In the genomic region with DNA sequence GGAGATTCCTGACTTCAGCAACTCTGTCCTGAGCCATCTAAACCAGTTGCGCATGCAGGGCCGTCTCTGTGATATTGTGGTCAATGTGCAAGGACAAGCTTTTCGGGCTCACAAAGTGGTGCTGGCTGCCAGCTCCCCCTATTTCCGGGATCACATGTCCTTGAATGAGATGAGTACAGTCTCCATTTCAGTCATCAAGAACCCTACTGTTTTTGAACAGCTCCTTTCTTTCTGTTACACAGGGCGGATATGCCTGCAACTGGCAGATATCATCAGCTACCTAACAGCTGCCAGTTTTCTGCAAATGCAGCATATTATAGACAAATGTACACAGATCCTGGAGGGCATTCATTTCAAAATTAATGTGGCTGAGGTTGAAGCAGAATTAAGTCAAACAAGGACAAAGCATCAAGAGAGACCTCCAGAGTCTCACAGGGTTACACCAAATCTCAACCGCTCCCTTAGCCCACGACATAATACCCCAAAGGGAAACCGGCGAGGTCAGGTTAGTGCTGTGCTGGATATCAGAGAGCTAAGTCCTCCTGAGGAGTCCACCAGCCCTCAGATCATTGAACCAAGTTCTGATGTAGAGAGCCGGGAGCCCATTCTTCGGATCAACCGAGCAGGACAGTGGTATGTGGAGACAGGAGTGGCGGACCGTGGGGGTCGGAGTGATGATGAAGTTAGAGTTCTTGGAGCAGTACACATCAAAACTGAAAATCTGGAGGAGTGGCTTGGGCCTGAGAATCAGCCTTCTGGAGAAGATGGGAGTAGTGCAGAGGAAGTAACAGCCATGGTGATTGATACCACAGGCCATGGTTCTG, we compare ENCODE assay signal across 1 cellular context.
A peak's percentile ranks its signal among the peaks of the same experiment; 100 is the strongest.
TF ChIP-seq lines count a peak whose summit lies in the region.

No MANE protein-coding gene starts in this region.

TF ChIP-seq in K562, 482 proteins besides CTCF, POLR2A, EP300 and RAD21 (continued from another document):
- TF ChIP-seq ASH1L (IDR thresholded peaks at IDR 0.05; ENCODE audit: borderline replicate concordance, low read depth, partially characterized antibody) = no peak
- TF ChIP-seq, protein P1, sequence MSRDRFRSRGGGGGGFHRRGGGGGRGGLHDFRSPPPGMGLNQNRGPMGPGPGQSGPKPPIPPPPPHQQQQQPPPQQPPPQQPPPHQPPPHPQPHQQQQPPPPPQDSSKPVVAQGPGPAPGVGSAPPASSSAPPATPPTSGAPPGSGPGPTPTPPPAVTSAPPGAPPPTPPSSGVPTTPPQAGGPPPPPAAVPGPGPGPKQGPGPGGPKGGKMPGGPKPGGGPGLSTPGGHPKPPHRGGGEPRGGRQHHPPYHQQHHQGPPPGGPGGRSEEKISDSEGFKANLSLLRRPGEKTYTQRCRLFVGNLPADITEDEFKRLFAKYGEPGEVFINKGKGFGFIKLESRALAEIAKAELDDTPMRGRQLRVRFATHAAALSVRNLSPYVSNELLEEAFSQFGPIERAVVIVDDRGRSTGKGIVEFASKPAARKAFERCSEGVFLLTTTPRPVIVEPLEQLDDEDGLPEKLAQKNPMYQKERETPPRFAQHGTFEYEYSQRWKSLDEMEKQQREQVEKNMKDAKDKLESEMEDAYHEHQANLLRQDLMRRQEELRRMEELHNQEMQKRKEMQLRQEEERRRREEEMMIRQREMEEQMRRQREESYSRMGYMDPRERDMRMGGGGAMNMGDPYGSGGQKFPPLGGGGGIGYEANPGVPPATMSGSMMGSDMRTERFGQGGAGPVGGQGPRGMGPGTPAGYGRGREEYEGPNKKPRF (IDR thresholded peaks at IDR 0.05; ENCODE audit: low read depth, low read length) = no peak
- no peak for TF ChIP-seq CBX2 (IDR thresholded peaks at IDR 0.05; ENCODE audit: insufficient read depth, low read length, poor library complexity, severe bottlenecking)
- peak; percentile 37; the same call in 1 of the 2 replicates for TF ChIP-seq RAD51 (IDR thresholded peaks at IDR 0.05; ENCODE audit: borderline replicate concordance, low read depth)
- TF ChIP-seq, protein P2, sequence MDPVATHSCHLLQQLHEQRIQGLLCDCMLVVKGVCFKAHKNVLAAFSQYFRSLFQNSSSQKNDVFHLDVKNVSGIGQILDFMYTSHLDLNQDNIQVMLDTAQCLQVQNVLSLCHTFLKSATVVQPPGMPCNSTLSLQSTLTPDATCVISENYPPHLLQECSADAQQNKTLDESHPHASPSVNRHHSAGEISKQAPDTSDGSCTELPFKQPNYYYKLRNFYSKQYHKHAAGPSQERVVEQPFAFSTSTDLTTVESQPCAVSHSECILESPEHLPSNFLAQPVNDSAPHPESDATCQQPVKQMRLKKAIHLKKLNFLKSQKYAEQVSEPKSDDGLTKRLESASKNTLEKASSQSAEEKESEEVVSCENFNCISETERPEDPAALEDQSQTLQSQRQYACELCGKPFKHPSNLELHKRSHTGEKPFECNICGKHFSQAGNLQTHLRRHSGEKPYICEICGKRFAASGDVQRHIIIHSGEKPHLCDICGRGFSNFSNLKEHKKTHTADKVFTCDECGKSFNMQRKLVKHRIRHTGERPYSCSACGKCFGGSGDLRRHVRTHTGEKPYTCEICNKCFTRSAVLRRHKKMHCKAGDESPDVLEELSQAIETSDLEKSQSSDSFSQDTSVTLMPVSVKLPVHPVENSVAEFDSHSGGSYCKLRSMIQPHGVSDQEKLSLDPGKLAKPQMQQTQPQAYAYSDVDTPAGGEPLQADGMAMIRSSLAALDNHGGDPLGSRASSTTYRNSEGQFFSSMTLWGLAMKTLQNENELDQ (CRISPR knock-in tag; IDR thresholded peaks at IDR 0.05; ENCODE audit: borderline replicate concordance) = no peak
- no peak for TF ChIP-seq NCOA4 (IDR thresholded peaks at IDR 0.05; ENCODE audit: partially characterized antibody)
